8 cellular contexts compared by ENCODE assay signal in the genomic region with DNA sequence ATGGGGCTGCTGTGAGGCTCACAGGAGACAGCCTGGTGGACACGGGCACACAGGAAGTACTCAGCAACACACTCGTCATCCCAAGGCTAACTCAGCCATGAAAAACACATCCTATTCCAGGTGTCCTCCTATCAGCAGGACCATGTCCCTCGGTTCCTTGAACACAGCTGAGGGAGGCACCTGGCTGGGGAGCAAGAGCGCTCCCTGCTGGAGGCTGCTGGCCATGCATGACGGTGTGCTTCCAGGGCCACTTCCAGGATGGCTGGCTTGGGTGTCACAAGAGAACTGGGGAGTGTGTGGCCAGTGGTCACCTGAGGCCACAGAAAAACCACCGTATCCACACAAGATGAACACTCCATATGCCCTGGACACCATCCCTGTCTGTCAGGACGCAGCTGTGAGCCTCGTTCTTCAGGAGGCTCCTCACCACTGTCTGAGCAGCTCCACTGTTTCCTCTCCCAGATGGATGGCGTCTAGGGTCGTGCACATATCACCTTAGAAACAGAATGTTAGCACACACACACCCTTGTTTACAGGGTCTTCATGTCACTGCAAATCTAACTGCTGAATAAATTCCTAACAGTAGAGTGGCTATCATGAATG. TPM values are rescaled to one million over a fixed set of nuclear protein-coding genes. Genes with fewer than 3 reads are reported as not detected.
A peak's percentile ranks its signal among the peaks of the same experiment; 100 is the strongest.
DNase-seq lines count a peak whose midpoint lies in the region; ATAC-seq and TF ChIP-seq lines count a peak whose summit lies in the region.

No MANE protein-coding gene starts in this region.

- TF ChIP-seq CTCF in BJ (IDR thresholded peaks at IDR 0.05; ENCODE audit: insufficient read depth, low read depth, low read length), result peak; percentile 99

- DNase-seq in BJ (ENCODE audit: low read depth) (no peak), NCI-H748 (lab: John Stamatoyannopoulos, UW; ENCODE audit: unreplicated experiment) (peak; percentile 30), medulla oblongata (ENCODE audit: extremely low spot score) (peak; percentile 86)
- peak; percentile 40 to 53 for DNase-seq in activated CD8-positive, alpha-beta memory T cell treated with anti-CD3 and anti-CD28 coated beads for 4 hours (ENCODE audit: low read depth in 2 of 2)
- peak; percentile 51 to 66 (median 51) for DNase-seq in effector memory CD4-positive, alpha-beta T cell
- peak; percentile 60 for DNase-seq in stimulated activated CD8-positive, alpha-beta memory T cell treated with anti-CD3 and anti-CD28 coated beads, Interleukin-12 subunit alpha, Interleukin-12 subunit beta, amount 100 ng/mL, for 1 hour (ENCODE audit: low read depth)

- CTCF ChIA-PET in BJ (lab: Yijun Ruan, JAX), result interaction anchor here (0.6 to 9.5 kb wide), 29 partner anchors 9 to 149 kb away, joined by 3 to 222 read pairs (median 6); a partner anchor contains a TSS

- no peaks in the 10 kb centered on the region for H3K4me1 ChIP-seq in effector memory CD4-positive, alpha-beta T cell (ENCODE audit: control insufficient read depth, insufficient read depth, low read length, poor library complexity, severe bottlenecking)

- H3K27ac ChIP-seq in effector memory CD4-positive, alpha-beta T cell (ENCODE audit: insufficient read depth, low read length, poor library complexity, severe bottlenecking), result no peak overlapping the region

- ATAC-seq in GM21515 (IDR thresholded peaks at IDR 0.05; ENCODE audit: unreplicated experiment), result peak; percentile 45
- ATAC-seq in HG03095 (IDR thresholded peaks at IDR 0.05; ENCODE audit: unreplicated experiment), result no peak

- H3K36me3 ChIP-seq in BJ (ENCODE audit: control insufficient read depth, insufficient read depth, low read length), result peaks cover 4% of the 10 kb centered on the region; the same call in 1 of the 2 replicates
- no peaks in the 10 kb centered on the region for H3K36me3 ChIP-seq in effector memory CD4-positive, alpha-beta T cell (ENCODE audit: control insufficient read depth, insufficient read depth, low read length)

- no peaks in the 10 kb centered on the region for H3K27me3 ChIP-seq in BJ (ENCODE audit: control insufficient read depth, insufficient read depth, low read length)
- no peaks in the 10 kb centered on the region for H3K27me3 ChIP-seq in effector memory CD4-positive, alpha-beta T cell (replicated peaks; ENCODE audit: control insufficient read depth, insufficient read depth, low read length, poor library complexity, severe bottlenecking)

- POLR2A ChIA-PET in BJ (lab: Charles Lee), result no interaction called here

- H3K4me3 ChIP-seq in BJ (ENCODE audit: low read depth, low read length), result no peak overlapping the region
- H3K4me3 ChIP-seq in effector memory CD4-positive, alpha-beta T cell (ENCODE audit: insufficient read depth, low read depth, low read length, poor library complexity, severe bottlenecking), result no peak overlapping the region

- H3K9me3 ChIP-seq in effector memory CD4-positive, alpha-beta T cell (ENCODE audit: control insufficient read depth, low read length), result no peaks in the 10 kb centered on the region

RNA-seq across cellular contexts. Expression of a gene that starts 31.0 kb away (rescaled TPM):
- polyA plus RNA-seq in BJ (2011; rRNA removed), result 9.3 and 18.4 TPM in 2 replicates
- 14.9 and 18.3 TPM in 2 replicates for polyA minus RNA-seq in BJ (2011; rRNA and poly(A)+ RNA removed)
